11 cellular contexts compared by ENCODE assay signal in genomic region chr18:34929336-34929780, GRCh38.
DNase-seq lines count a peak whose midpoint lies in the region; ATAC-seq and TF ChIP-seq lines count a peak whose summit lies in the region.
"Had no signal": no experiment of that assay in that cellular context is flagged by ENCODE, and none has a peak within 500 bp of the region (broad histone marks: within the 10 kb centered on the region; RNA-seq: fewer than 3 reads in every experiment).

No MANE protein-coding gene starts in this region.

- no peak overlapping the region for H3K4me3 ChIP-seq in stomach
- H3K4me3 ChIP-seq: testis had no signal

- DNase-seq in NCI-H345 (lab: John Stamatoyannopoulos, UW) (peak; percentile 20), NCI-H345 treated with DMSO at 0.1 percent for 48 hours (lab: John Stamatoyannopoulos, UW; ENCODE audit: unreplicated experiment) (no peak), RPMI7951 (ENCODE audit: low read depth) (peak; percentile 77), fibroblast of peridontal ligament (ENCODE audit: extremely low read depth) (peak; percentile 88), stomach (no peak), iPS-NIHi7 (ENCODE audit: extremely low spot score) (no peak)
- DNase-seq: AML-193, left ventricle myocardium superior, testis had no signal

- WGBS in stomach, 5 donors, result 34 to 58% (median 42%) methylated on average over 2 of the region's 2 CpGs

- peaks cover 7 to 16% (median 13%) of the 10 kb centered on the region in 4 donors for H3K4me1 ChIP-seq in stomach
- H3K4me1 ChIP-seq: testis had no signal

- no peaks in the 10 kb centered on the region for H3K9me3 ChIP-seq in stomach
- H3K9me3 ChIP-seq: testis had no signal

- TF ChIP-seq CTCF in stomach (IDR thresholded peaks at IDR 0.05), result no peak

- TF ChIP-seq POLR2A in stomach (IDR thresholded peaks at IDR 0.05), result no peak

- H3K27ac ChIP-seq in stomach, result peak overlapping the region; percentile 19 to 48 (median 40)
- H3K27ac ChIP-seq: testis had no signal

- H3K36me3 ChIP-seq in stomach, result no peaks in the 10 kb centered on the region

- no peaks in the 10 kb centered on the region for H3K27me3 ChIP-seq in stomach
- H3K27me3 ChIP-seq: testis had no signal

- intact Hi-C loops in stomach (cut with DNase I; ENCODE audit: low total_unique reads), result no loop called here

- ATAC-seq in activated CD4-positive, CD25-positive, alpha-beta regulatory T cell treated with anti-CD3 and anti-CD28 coated beads, Interleukin-2, amount 50 U/mL, for 24 hours, result no peak
- no peak for ATAC-seq in HG02973 (IDR thresholded peaks at IDR 0.05; ENCODE audit: unreplicated experiment)
- ATAC-seq: left ventricle myocardium superior had no signal

- TF ChIP-seq EP300 in stomach (IDR thresholded peaks at IDR 0.05), result no peak

Comparison
In these comparisons a context has a peak if more than half of its experiments do, and no peak if none do; other contexts are left out.
1. DNase-seq: peak in NCI-H345 (single experiment), RPMI7951 (single experiment) and fibroblast of peridontal ligament (single experiment); none in NCI-H345 treated with DMSO at 0.1 percent for 48 hours (single experiment), stomach (single experiment) and iPS-NIHi7 (single experiment).